ENCODE assay signal across 1 cellular context in genomic region chr1:165869343-165869742, GRCh38.
TF ChIP-seq lines count a peak whose summit lies in the region.

No MANE protein-coding gene starts in this region.

TF ChIP-seq in SK-N-SH treated with all-trans-retinoic acid at 6 μM for 48 hours, 23 proteins besides CTCF, POLR2A, EP300 and RAD21 (continued from another document):
- TF ChIP-seq CREB5 (CRISPR knock-in tag; IDR thresholded peaks at IDR 0.05; ENCODE audit: low read depth), result no peak
